In genomic region chr2:237663517-237663916, GRCh38 we compare ENCODE assay signal across 1 cellular context.
TF ChIP-seq lines count a peak whose summit lies in the region.

No MANE protein-coding gene starts in this region.

TF ChIP-seq in SK-N-SH, 30 proteins besides CTCF, POLR2A, EP300 and RAD21 (continued from another document):
- TF ChIP-seq ELF1 (IDR thresholded peaks at IDR 0.05) (no peak), GATA2 (CRISPR knock-in tag; IDR thresholded peaks at IDR 0.05) (no peak), MAX (IDR thresholded peaks at IDR 0.05; ENCODE audit: low read depth) (no peak), FOSL2 (IDR thresholded peaks at IDR 0.05; ENCODE audit: borderline replicate concordance, low read depth) (no peak)
- TF ChIP-seq, protein P1, sequence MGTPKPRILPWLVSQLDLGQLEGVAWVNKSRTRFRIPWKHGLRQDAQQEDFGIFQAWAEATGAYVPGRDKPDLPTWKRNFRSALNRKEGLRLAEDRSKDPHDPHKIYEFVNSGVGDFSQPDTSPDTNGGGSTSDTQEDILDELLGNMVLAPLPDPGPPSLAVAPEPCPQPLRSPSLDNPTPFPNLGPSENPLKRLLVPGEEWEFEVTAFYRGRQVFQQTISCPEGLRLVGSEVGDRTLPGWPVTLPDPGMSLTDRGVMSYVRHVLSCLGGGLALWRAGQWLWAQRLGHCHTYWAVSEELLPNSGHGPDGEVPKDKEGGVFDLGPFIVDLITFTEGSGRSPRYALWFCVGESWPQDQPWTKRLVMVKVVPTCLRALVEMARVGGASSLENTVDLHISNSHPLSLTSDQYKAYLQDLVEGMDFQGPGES (IDR thresholded peaks at IDR 0.05; ENCODE audit: low read depth, low read length), result no peak
- TF ChIP-seq, protein P2, sequence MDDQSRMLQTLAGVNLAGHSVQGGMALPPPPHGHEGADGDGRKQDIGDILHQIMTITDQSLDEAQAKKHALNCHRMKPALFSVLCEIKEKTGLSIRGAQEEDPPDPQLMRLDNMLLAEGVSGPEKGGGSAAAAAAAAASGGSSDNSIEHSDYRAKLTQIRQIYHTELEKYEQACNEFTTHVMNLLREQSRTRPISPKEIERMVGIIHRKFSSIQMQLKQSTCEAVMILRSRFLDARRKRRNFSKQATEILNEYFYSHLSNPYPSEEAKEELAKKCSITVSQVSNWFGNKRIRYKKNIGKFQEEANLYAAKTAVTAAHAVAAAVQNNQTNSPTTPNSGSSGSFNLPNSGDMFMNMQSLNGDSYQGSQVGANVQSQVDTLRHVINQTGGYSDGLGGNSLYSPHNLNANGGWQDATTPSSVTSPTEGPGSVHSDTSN (IDR thresholded peaks at IDR 0.05), result no peak
